In the genomic region with DNA sequence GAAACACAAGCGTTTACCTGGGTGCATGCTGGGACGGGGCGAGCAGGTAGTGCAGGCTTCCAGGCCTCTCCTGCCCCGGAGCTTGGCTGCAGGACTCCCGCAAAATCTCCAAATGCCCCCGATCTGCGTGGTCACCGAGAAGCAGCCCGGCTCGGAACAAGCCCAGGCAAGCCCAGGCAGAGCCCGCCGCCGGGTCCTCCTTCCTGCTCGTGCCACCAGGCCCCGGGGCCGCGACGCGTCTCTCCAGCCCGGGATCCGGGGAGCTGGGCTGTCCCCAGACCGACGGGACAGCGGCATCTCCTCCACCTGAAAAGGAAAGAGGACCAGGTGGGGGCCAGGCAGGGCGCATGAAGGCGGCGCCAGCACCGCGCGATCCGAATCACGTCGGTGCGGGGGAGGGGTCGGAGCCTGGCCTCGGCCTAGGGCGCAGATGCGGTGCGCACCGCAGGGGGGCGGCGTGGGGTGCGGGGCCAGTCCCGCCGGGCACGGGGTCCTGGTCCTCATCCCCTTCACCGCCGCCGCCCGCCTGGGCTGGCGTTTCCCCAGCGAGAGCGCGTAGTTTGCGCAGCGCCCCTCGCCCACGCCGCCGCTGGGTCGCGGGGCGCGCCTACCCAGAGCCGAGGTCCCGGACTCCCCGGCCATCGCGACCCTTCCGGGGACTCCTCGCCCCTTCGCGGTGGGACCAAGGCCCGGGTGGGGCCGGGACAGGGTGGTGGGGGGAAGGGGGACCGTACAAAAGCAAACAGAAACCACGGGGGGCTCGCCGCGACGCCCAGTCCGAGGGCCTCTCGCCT, we compare ENCODE assay signal across 8 cellular contexts. TPM values are rescaled to one million over a fixed set of nuclear protein-coding genes. Genes with fewer than 3 reads are reported as not detected.
DNase-seq lines count a peak whose midpoint lies in the region; ATAC-seq and TF ChIP-seq lines count a peak whose summit lies in the region.

No MANE protein-coding gene starts in this region.

- H3K36me3 Mint-ChIP-seq in type B pancreatic cell = no peaks in the 10 kb centered on the region

- H3K27me3 ChIP-seq in BLaER1 (peaks cover 43% of the 10 kb centered on the region), NT2/D1 (ENCODE audit: insufficient read depth, insufficient read length) (peaks cover 24% of the 10 kb centered on the region), dorsolateral prefrontal cortex (peaks cover 0 to 17% (median 0%) of the 10 kb centered on the region in 45 donors)

- H3K27ac Mint-ChIP-seq in type B pancreatic cell = peak overlapping the region; percentile 94

- H4K20me1 ChIP-seq in BLaER1 = no peaks in the 10 kb centered on the region; the same call in none of the 2 replicates

- peak; percentile 40 for ATAC-seq in GM19035 (IDR thresholded peaks at IDR 0.05; ENCODE audit: unreplicated experiment)

- H3K27me3 Mint-ChIP-seq in type B pancreatic cell = peaks cover 18% of the 10 kb centered on the region

- no peaks in the 10 kb centered on the region for H3K36me3 ChIP-seq in BLaER1
- peaks cover 16% of the 10 kb centered on the region for H3K36me3 ChIP-seq in NT2/D1 (ENCODE audit: insufficient read depth, insufficient read length, low read length)

- peak overlapping the region; percentile 72 for H3K4me2 ChIP-seq in BLaER1

- TF ChIP-seq CTCF in dorsolateral prefrontal cortex (IDR thresholded peaks at IDR 0.05 in 54 of 56, conservative IDR thresholded peaks at IDR 0.05 in 2 of 56; ENCODE audit: low read depth in 1 of 56, partially characterized antibody in 56 of 56) (peak in 3 of 56 donors; percentile 7 to 17 (median 14)), type B pancreatic cell (conservative IDR thresholded peaks at IDR 0.05) (peak; percentile 25)

- peaks cover 5% of the 10 kb centered on the region for H3K4me1 Mint-ChIP-seq in type B pancreatic cell (ENCODE audit: unreplicated experiment)

- DNase-seq in NT2/D1 (ENCODE audit: low read depth, low spot score) = no peak
- peak in 1 of 10 donors; percentile 52 for DNase-seq in dorsolateral prefrontal cortex
- peak; percentile 64 to 69 for DNase-seq in lung microvascular endothelial cell (ENCODE audit: low read depth in 2 of 2)
- no peak for DNase-seq in type B pancreatic cell (ENCODE audit: extremely low spot score, unreplicated experiment)
- DNase-seq in NCI-H69 (lab: John Stamatoyannopoulos, UW) = no peak
- no peak for DNase-seq in pons (ENCODE audit: low spot score)

- H3K4me1 ChIP-seq in BLaER1 (peaks cover 63% of the 10 kb centered on the region), NT2/D1 (ENCODE audit: insufficient read depth, insufficient read length) (no peaks in the 10 kb centered on the region)

- peak overlapping the region; percentile 70 for H3K27ac ChIP-seq in BLaER1
- H3K27ac ChIP-seq in dorsolateral prefrontal cortex = peak overlapping the region in 43 of 59 donors; percentile 0 to 83 (median 50)

- no peaks in the 10 kb centered on the region for H3K9me3 Mint-ChIP-seq in type B pancreatic cell

- H3K9me3 ChIP-seq in BLaER1 (peaks cover 8% of the 10 kb centered on the region; the same call in 1 of the 2 replicates), NT2/D1 (ENCODE audit: insufficient read depth, low read length) (no peaks in the 10 kb centered on the region)

- intact Hi-C loops in dorsolateral prefrontal cortex (cut with DNase I) = loop anchor here in 1 of 2 donors (5.0 kb wide), 2 partner anchors 40 to 70 kb away; no protein-coding TSS in a partner anchor

- H3K4me3 ChIP-seq in BLaER1 (peak overlapping the region; percentile 67), NT2/D1 (ENCODE audit: insufficient read length, low read depth) (peak overlapping the region; percentile 74), dorsolateral prefrontal cortex (peak overlapping the region; percentile 47 to 83 (median 70))

- peak overlapping the region; percentile 94 for H3K4me3 Mint-ChIP-seq in type B pancreatic cell

- H3K9ac ChIP-seq in BLaER1 (peak overlapping the region; percentile 73), NT2/D1 (ENCODE audit: insufficient read length, low read depth) (peak overlapping the region; percentile 89)

RNA-seq across cellular contexts. Expression of a gene that starts 52.4 kb away (rescaled TPM):
- total RNA-seq in dorsolateral prefrontal cortex (10 to 100 TPM in 118 of 120 experiments, 1 to 10 TPM in 2; 9.0 to 25.6 (median 15.7) TPM), lung microvascular endothelial cell (12.3 and 18.3 TPM in 2 replicates), type B pancreatic cell (ENCODE audit: low replicate concordance) (18.7 and 26.1 TPM in 2 replicates)

RNA-seq across cellular contexts. Expression of a gene that starts 53.3 kb away (rescaled TPM):
- total RNA-seq in dorsolateral prefrontal cortex (1 to 10 TPM in 64 of 120 experiments, under 1 TPM in 56; 0.11 to 7.5 (median 1.1) TPM), lung microvascular endothelial cell (2.6 and 5.8 TPM in 2 replicates), type B pancreatic cell (ENCODE audit: low replicate concordance) (7.7 and 26.6 TPM in 2 replicates)

Comparison
In these comparisons a context has a peak if more than half of its experiments do, and no peak if none do; other contexts are left out.
1. DNase-seq: peak in lung microvascular endothelial cell (2 of 2); none in NT2/D1 (single experiment), type B pancreatic cell (single experiment), NCI-H69 (single experiment) and pons (single experiment).
2. Peak in every context shown above with its lines, with median percentiles within 50 percentile points of each other: H3K4me3 ChIP-seq.